ENCODE assay signal across 26 cellular contexts in genomic region chr10:62266147-62266546, GRCh38. TPM values are rescaled to one million over a fixed set of nuclear protein-coding genes. Genes with fewer than 3 reads are reported as not detected.
DNase-seq lines count a peak whose midpoint lies in the region; ATAC-seq and TF ChIP-seq lines count a peak whose summit lies in the region.
"Had no signal": no experiment of that assay in that cellular context is flagged by ENCODE, and none has a peak within 500 bp of the region (broad histone marks: within the 10 kb centered on the region; RNA-seq: fewer than 3 reads in every experiment).

No MANE protein-coding gene starts in this region.

- H3K4me3 ChIP-seq in mammary epithelial cell (replicated peaks in 1 of 3; ENCODE audit: insufficient read depth in 1 of 3, low read depth in 2 of 3, low read length in 3 of 3) (no peak overlapping the region), OCI-LY7 (ENCODE audit: low read depth, low read length, poor library complexity, severe bottlenecking) (peak overlapping the region; percentile 94), smooth muscle cell (no peak overlapping the region), PC-9 (no peak overlapping the region)
- H3K4me3 ChIP-seq: heart right ventricle, right atrium auricular region, spleen, thoracic aorta, uterus had no signal

- H3K9me3 ChIP-seq in mammary epithelial cell (replicated peaks; ENCODE audit: insufficient read depth, low read length) (no peaks in the 10 kb centered on the region), OCI-LY7 (ENCODE audit: low read length) (no peaks in the 10 kb centered on the region), smooth muscle cell (replicated peaks; ENCODE audit: low read depth) (no peaks in the 10 kb centered on the region), PC-9 (ENCODE audit: insufficient read depth, low read depth) (no peaks in the 10 kb centered on the region)
- H3K9me3 ChIP-seq: heart right ventricle, right atrium auricular region, spleen, thoracic aorta, uterus had no signal

- no peaks in the 10 kb centered on the region for H3K9me2 ChIP-seq in OCI-LY7 (ENCODE audit: insufficient read depth, low read length)
- no peaks in the 10 kb centered on the region for H3K9me2 ChIP-seq in PC-9 (ENCODE audit: insufficient read depth)

- no peaks in the 10 kb centered on the region for H3K27me3 Mint-ChIP-seq in MCF 10A (ENCODE audit: insufficient read depth, unreplicated experiment)

- no peak overlapping the region for H3K4me3 Mint-ChIP-seq in MCF 10A (ENCODE audit: unreplicated experiment)
- H3K4me3 Mint-ChIP-seq: activated naive CD8-positive, alpha-beta T cell treated with anti-CD3 and anti-CD28 coated beads, Interleukin-2, amount 50 U/mL, for 24 hours; CD8-positive, alpha-beta T cell; central memory CD8-positive, alpha-beta T cell; stimulated activated naive CD8-positive, alpha-beta T cell treated with anti-CD3 and anti-CD28 coated beads, Interleukin-15, amount 100 ng/mL, for 72 hours; T-cell had no signal

- H2AFZ ChIP-seq in mammary epithelial cell (ENCODE audit: low read depth, low read length) (no peak overlapping the region), OCI-LY7 (ENCODE audit: low read length) (no peak overlapping the region), smooth muscle cell (ENCODE audit: low read depth) (no peak overlapping the region), PC-9 (no peak overlapping the region)

- ATAC-seq in esophagus mucosa: peak; percentile 68
- ATAC-seq: activated naive CD8-positive, alpha-beta T cell treated with anti-CD3 and anti-CD28 coated beads, Interleukin-2, amount 50 U/mL, for 24 hours; activated T-cell treated with anti-CD3 and anti-CD28 coated beads, Interleukin-2, amount 50 U/mL, for 4 hours; CD8-positive, alpha-beta T cell; heart right ventricle; stimulated activated naive CD8-positive, alpha-beta T cell treated with anti-CD3 and anti-CD28 coated beads, Interleukin-15, amount 100 ng/mL, for 72 hours; T-cell had no signal

- no peaks in the 10 kb centered on the region for H3K27me3 ChIP-seq in mammary epithelial cell (ENCODE audit: insufficient read depth, low read length)
- no peaks in the 10 kb centered on the region for H3K27me3 ChIP-seq in smooth muscle cell (ENCODE audit: low read depth)
- no peaks in the 10 kb centered on the region for H3K27me3 ChIP-seq in PC-9 (ENCODE audit: insufficient read depth, low read depth)
- H3K27me3 ChIP-seq: right atrium auricular region, uterus had no signal

- CTCF ChIA-PET in mammary epithelial cell (lab: Charles Lee; ENCODE audit: low non-redundant PET): interaction anchor here (0.5 kb wide), 1 partner anchor 369 kb away, joined by 7 read pairs; no protein-coding TSS in a partner anchor
- CTCF ChIA-PET in MCF 10A (lab: Yijun Ruan, JAX): interaction anchor here (0.6 to 4.6 kb wide), 14 partner anchors 9 to 252 kb away, joined by 3 to 25 read pairs (median 5); no protein-coding TSS in a partner anchor
- CTCF ChIA-PET in OCI-LY7 (lab: Charles Lee; ENCODE audit: unreplicated experiment): no interaction called here
- CTCF ChIA-PET in PC-9 (lab: Charles Lee): interaction anchor here (0.5 to 1.7 kb wide), 4 partner anchors 10 to 1100 kb away, joined by 3 to 6 read pairs (median 4); no protein-coding TSS in a partner anchor

- POLR2A ChIA-PET in MCF 10A (lab: Yijun Ruan, JAX) (interaction anchor here (1.7 kb wide), 1 partner anchor 226 kb away, joined by 6 read pairs; no protein-coding TSS in a partner anchor), OCI-LY7 (lab: Charles Lee) (interaction anchor here (1.1 to 1.2 kb wide), 2 partner anchors 10 to 359 kb away, joined by 3 read pairs; no protein-coding TSS in a partner anchor), PC-9 (lab: Charles Lee; ENCODE audit: unreplicated experiment) (interaction anchor here (0.6 to 0.7 kb wide), 3 partner anchors 151 to 1363 kb away, joined by 3 to 9 read pairs (median 7); no protein-coding TSS in a partner anchor)

- peaks cover 29% of the 10 kb centered on the region for H3K4me1 ChIP-seq in mammary epithelial cell (ENCODE audit: insufficient read depth, low read length)
- peaks cover 39% of the 10 kb centered on the region for H3K4me1 ChIP-seq in OCI-LY7 (ENCODE audit: insufficient read depth, low read length, poor library complexity, severe bottlenecking)
- peaks cover 30% of the 10 kb centered on the region for H3K4me1 ChIP-seq in smooth muscle cell (ENCODE audit: low read depth)
- peaks cover 33% of the 10 kb centered on the region for H3K4me1 ChIP-seq in PC-9 (replicated peaks; ENCODE audit: insufficient read depth)
- H3K4me1 ChIP-seq: uterus had no signal

- dilution Hi-C loops in mammary epithelial cell (cut with HindIII; ENCODE audit: low sequenced_read_pairs): loop anchor here (5.0 kb wide), 1 partner anchor 111 kb away; no protein-coding TSS in a partner anchor

- TF ChIP-seq CTCF in mammary epithelial cell (conservative IDR thresholded peaks at IDR 0.05 in 1 of 2, IDR thresholded peaks at IDR 0.05 in 1 of 2; ENCODE audit: extremely low read depth in 1 of 2, insufficient read depth in 1 of 2, low read depth in 1 of 2, low read length in 2 of 2): no peak
- no peak for TF ChIP-seq CTCF in MCF 10A (IDR thresholded peaks at IDR 0.05; ENCODE audit: unreplicated experiment)
- TF ChIP-seq CTCF in OCI-LY7 (conservative IDR thresholded peaks at IDR 0.05; ENCODE audit: low read length): no peak
- TF ChIP-seq CTCF in smooth muscle cell (IDR thresholded peaks at IDR 0.05; ENCODE audit: borderline replicate concordance, insufficient read depth, poor library complexity, severe bottlenecking): no peak
- TF ChIP-seq CTCF in PC-9 (conservative IDR thresholded peaks at IDR 0.05): no peak

- H3K36me3 Mint-ChIP-seq in MCF 10A (ENCODE audit: insufficient read depth, unreplicated experiment): no peaks in the 10 kb centered on the region
- H3K36me3 Mint-ChIP-seq: CD8-positive, alpha-beta T cell; T-cell had no signal

- in situ Hi-C loops in mammary epithelial cell (cut with MboI; ENCODE audit: low sequenced_read_pairs in 2 of 2): loop anchor here in 1 of 2 donors (25.0 kb wide), 1 partner anchor 121 kb away; no protein-coding TSS in a partner anchor
- in situ Hi-C loops in ACHN (cut with HindIII; ENCODE audit: low pct_ligation_motif_present, low pct_unique_long_range_greater_than_20kb, low sequenced_read_pairs): no loop called here

- H3K4me2 ChIP-seq in mammary epithelial cell (ENCODE audit: insufficient read depth, low read depth, low read length) (no peak overlapping the region), OCI-LY7 (ENCODE audit: low read length) (peak overlapping the region; percentile 97), smooth muscle cell (peak overlapping the region; percentile 100), PC-9 (no peak overlapping the region)

- BruUV-seq in mammary epithelial cell (replicated peaks; lab: Mats Ljungman, UMichigan): no TSS peak
- BruUV-seq in MCF 10A (replicated peaks; lab: Mats Ljungman, UMichigan): no TSS peak
- BruUV-seq in OCI-LY7 (replicated peaks; lab: Mats Ljungman, UMichigan): no TSS peak
- BruUV-seq in PC-9 (replicated peaks; lab: Mats Ljungman, UMichigan): no TSS peak

- no peaks in the 10 kb centered on the region for H3K9me3 Mint-ChIP-seq in MCF 10A (ENCODE audit: unreplicated experiment)
- H3K9me3 Mint-ChIP-seq: activated naive CD8-positive, alpha-beta T cell treated with anti-CD3 and anti-CD28 coated beads, Interleukin-2, amount 50 U/mL, for 24 hours; activated T-cell treated with anti-CD3 and anti-CD28 coated beads, Interleukin-2, amount 50 U/mL, for 4 hours; CD8-positive, alpha-beta T cell; central memory CD8-positive, alpha-beta T cell; H9; stimulated activated naive CD8-positive, alpha-beta T cell treated with anti-CD3 and anti-CD28 coated beads, Interleukin-15, amount 100 ng/mL, for 72 hours; T-cell had no signal

- peak overlapping the region; percentile 16 for H3K9ac ChIP-seq in mammary epithelial cell (ENCODE audit: insufficient read depth, low read length)
- peak overlapping the region; percentile 50 for H3K9ac ChIP-seq in smooth muscle cell (ENCODE audit: low read depth)

- no peak overlapping the region for H3K27ac Mint-ChIP-seq in MCF 10A (ENCODE audit: low read depth, unreplicated experiment)
- H3K27ac Mint-ChIP-seq: activated naive CD8-positive, alpha-beta T cell treated with anti-CD3 and anti-CD28 coated beads, Interleukin-2, amount 50 U/mL, for 24 hours; CD8-positive, alpha-beta T cell; H9; T-cell had no signal

- no peaks in the 10 kb centered on the region for H4K20me1 ChIP-seq in mammary epithelial cell (ENCODE audit: insufficient read depth, low read length)
- H4K20me1 ChIP-seq in OCI-LY7 (ENCODE audit: insufficient read depth, low read length): peaks cover 19% of the 10 kb centered on the region
- no peaks in the 10 kb centered on the region for H4K20me1 ChIP-seq in smooth muscle cell (ENCODE audit: low read depth)
- H4K20me1 ChIP-seq in PC-9 (ENCODE audit: insufficient read depth): no peaks in the 10 kb centered on the region

- intact Hi-C loops in mammary epithelial cell (cut with micrococcal nuclease) (loop anchor here (5.0 kb wide), 1 partner anchor 551 kb away; the partner anchor contains the start of gene EGR2), MCF 10A (cut with micrococcal nuclease) (loop anchor here (5.0 kb wide), 1 partner anchor 116 kb away; no protein-coding TSS in a partner anchor), OCI-LY7 (cut with micrococcal nuclease; ENCODE audit: unreplicated experiment) (no loop called here), PC-9 (cut with micrococcal nuclease; ENCODE audit: unreplicated experiment) (loop anchor here (5.0 kb wide), 2 partner anchors 56 to 551 kb away; partner anchors contain the start of gene EGR2)

- H3K36me3 ChIP-seq in mammary epithelial cell (ENCODE audit: insufficient read depth, low read length) (peaks cover 6% of the 10 kb centered on the region), OCI-LY7 (ENCODE audit: insufficient read depth, low read length) (peaks cover 21% of the 10 kb centered on the region), smooth muscle cell (ENCODE audit: low read depth) (no peaks in the 10 kb centered on the region), PC-9 (ENCODE audit: low read depth) (no peaks in the 10 kb centered on the region)
- H3K36me3 ChIP-seq: heart right ventricle, right atrium auricular region, spleen, thoracic aorta, uterus had no signal

- H3F3A ChIP-seq in smooth muscle cell (ENCODE audit: low read depth) (peaks cover 9% of the 10 kb centered on the region), PC-9 (ENCODE audit: insufficient read depth, low read depth) (peaks cover 11% of the 10 kb centered on the region; the same call in 1 of the 2 replicates)

- DNase-seq in mammary epithelial cell (peak; percentile 48), MCF 10A (ENCODE audit: unreplicated experiment) (no peak), OCI-LY7 (ENCODE audit: low spot score) (no peak), smooth muscle cell (lab: John Stamatoyannopoulos, UW; ENCODE audit: unreplicated experiment) (no peak), PC-9 (no peak), cerebellum (ENCODE audit: low spot score) (no peak), ACHN (no peak)
- DNase-seq: activated CD4-positive, CD25-positive, alpha-beta regulatory T cell; activated naive CD8-positive, alpha-beta T cell treated with anti-CD3 and anti-CD28 coated beads, Interleukin-2, amount 50 U/mL, for 24 hours; activated T-cell treated with anti-CD3 and anti-CD28 coated beads, Interleukin-2, amount 50 U/mL, for 4 hours; CD8-positive, alpha-beta T cell; H9; heart right ventricle; NCI-H1417 treated with DMSO at 0.1 percent for 48 hours; NCI-H2081; spleen; stimulated activated CD4-positive, alpha-beta T cell treated with anti-CD3 and anti-CD28 coated beads, Interleukin-2, amount 100 ng/mL, for 24 hours; stimulated activated CD8-positive, alpha-beta memory T cell treated with anti-CD3 and anti-CD28 coated beads, Interleukin-4, amount 100 ng/mL, for 48 hours; stimulated activated naive CD8-positive, alpha-beta T cell treated with anti-CD3 and anti-CD28 coated beads, Interleukin-15, amount 100 ng/mL, for 72 hours; T-cell; uterus had no signal

- H3K27ac ChIP-seq in mammary epithelial cell (ENCODE audit: insufficient read depth, low read depth, low read length) (peak overlapping the region; percentile 6), OCI-LY7 (ENCODE audit: low read depth, low read length, poor library complexity, severe bottlenecking) (no peak overlapping the region), smooth muscle cell (ENCODE audit: low read depth) (peak overlapping the region; percentile 69), PC-9 (no peak overlapping the region)
- H3K27ac ChIP-seq: heart right ventricle, HL-60, right atrium auricular region, spleen, thoracic aorta, uterus had no signal

- WGBS in mammary epithelial cell (ENCODE audit: low coverage, missing lambda C conversion rate): 74% methylated on average over 4 of the region's 4 CpGs
- WGBS in smooth muscle cell (ENCODE audit: low lambda C conversion rate): 66% methylated on average over 4 of the region's 4 CpGs

- peaks cover 21% of the 10 kb centered on the region for H3K4me1 Mint-ChIP-seq in MCF 10A (ENCODE audit: insufficient read depth, unreplicated experiment)

- H3K79me2 ChIP-seq in mammary epithelial cell (ENCODE audit: insufficient read depth, low read length) (peaks cover 47% of the 10 kb centered on the region), OCI-LY7 (ENCODE audit: insufficient read depth, low read depth, low read length) (peaks cover 53% of the 10 kb centered on the region), smooth muscle cell (ENCODE audit: low read depth) (peaks cover 25% of the 10 kb centered on the region), PC-9 (ENCODE audit: low read depth) (peaks cover 47% of the 10 kb centered on the region)

RNA-seq across cellular contexts. Expression of gene RTKN2, which starts 2.5 kb away (rescaled TPM):
- 1 to 10 TPM; 2.7 to 4.5 TPM for total RNA-seq in mammary epithelial cell
- polyA plus RNA-seq in mammary epithelial cell: 1.4 TPM
- polyA minus RNA-seq in mammary epithelial cell: 7.0 TPM
- 1.6 and 2.6 TPM in 2 replicates for total RNA-seq in MCF 10A (2022)
- 19.8 and 20.4 TPM in 2 replicates for total RNA-seq in OCI-LY7 (2014; rRNA removed; shearing (Covaris generic))
- total RNA-seq in OCI-LY7 (2022): 12.3 and 15.4 TPM in 2 replicates
- 8.9 TPM for total RNA-seq in esophagus mucosa
- 4.9 and 5.4 TPM in 2 replicates for total RNA-seq in smooth muscle cell
- 1.6 and 3.2 TPM in 2 replicates for polyA plus RNA-seq in smooth muscle cell
- total RNA-seq in PC-9 (2021): 16.1 and 18.5 TPM in 2 replicates
- total RNA-seq in cerebellum: 17.1 TPM
- total RNA-seq: thoracic aorta had no signal

Comparison
In these comparisons a context has a peak if more than half of its experiments do, and no peak if none do; other contexts are left out.
1. H3K27ac ChIP-seq: peak in mammary epithelial cell (single experiment) and smooth muscle cell (single experiment); none in OCI-LY7 (single experiment) and PC-9 (single experiment).
2. H3K4me2 ChIP-seq: peak in OCI-LY7 (single experiment) and smooth muscle cell (single experiment); none in mammary epithelial cell (single experiment) and PC-9 (single experiment).